Comparison of ENCODE assay signal across 23 cellular contexts in the genomic region with DNA sequence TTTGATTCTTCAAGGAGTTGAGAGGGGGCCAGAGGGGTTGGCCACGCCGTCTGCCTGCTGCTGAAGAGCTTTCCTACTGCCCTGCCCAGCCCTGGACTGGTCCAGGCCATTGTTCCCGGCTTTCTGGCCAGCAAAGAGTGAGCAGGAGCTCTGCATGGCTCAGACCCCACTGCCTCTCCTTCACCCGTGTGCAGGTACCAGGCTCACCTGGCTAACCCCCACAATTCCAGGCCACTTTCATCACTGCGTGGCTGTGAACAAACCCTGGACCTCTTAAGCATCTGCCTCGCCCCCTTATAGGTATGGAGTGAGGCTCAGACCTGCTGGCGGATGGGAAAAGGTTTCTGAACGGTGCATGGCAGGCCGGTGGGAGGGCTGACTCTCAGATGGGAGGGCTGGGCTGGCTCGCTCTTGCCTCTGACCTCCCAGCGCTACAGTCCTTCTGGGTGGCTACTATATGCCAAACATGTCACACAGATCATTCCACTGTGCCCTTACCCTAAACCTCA. TPM values are rescaled to one million over a fixed set of nuclear protein-coding genes. Genes with fewer than 3 reads are reported as not detected.
"Had no signal": no experiment of that assay in that cellular context is flagged by ENCODE, and none has a peak within 500 bp of the region (broad histone marks: within the 10 kb centered on the region; RNA-seq: fewer than 3 reads in every experiment).

No MANE protein-coding gene starts in this region.

- H3K4me3 Mint-ChIP-seq: activated naive CD8-positive, alpha-beta T cell treated with anti-CD3 and anti-CD28 coated beads for 36 hours; neural crest cell; WTC11 had no signal

- ATAC-seq: left ventricle myocardium superior; sciatic nerve; stimulated activated naive CD8-positive, alpha-beta T cell treated with anti-CD3 and anti-CD28 coated beads, Interleukin-15, Interleukin-2, amounts not matched to agents 100 U/mL and 50 U/mL, for 24 hours; WTC11 had no signal

- H3K4me3 ChIP-seq: esophagus muscularis mucosa, smooth muscle cell had no signal

- H3K9me3 ChIP-seq: esophagus muscularis mucosa had no signal

- H3K36me3 Mint-ChIP-seq: activated naive CD8-positive, alpha-beta T cell treated with anti-CD3 and anti-CD28 coated beads for 36 hours; WTC11 had no signal

- H3K27ac ChIP-seq: esophagus muscularis mucosa had no signal

- H3K27me3 ChIP-seq: esophagus muscularis mucosa had no signal

- H3K9me3 Mint-ChIP-seq: activated naive CD8-positive, alpha-beta T cell treated with anti-CD3 and anti-CD28 coated beads for 36 hours; neural crest cell; WTC11 had no signal

- DNase-seq: activated naive CD4-positive, alpha-beta T cell treated with Interleukin-2 at 50 U/mL for 16 hours; activated naive CD8-positive, alpha-beta T cell treated with anti-CD3 and anti-CD28 coated beads for 36 hours; activated T-cell treated with anti-CD3 and anti-CD28 coated beads, Interleukin-2, amount 50 U/mL, for 1 hour; central memory CD4-positive, alpha-beta T cell; effector memory CD4-positive, alpha-beta T cell; hippocampal formation; left ventricle myocardium superior; occipital lobe; stimulated activated CD4-positive, alpha-beta T cell treated with anti-CD3 and anti-CD28 coated beads, Interleukin-4, amount 100 ng/mL, for 1 hour; stimulated activated naive CD8-positive, alpha-beta T cell treated with anti-CD3 and anti-CD28 coated beads, Interleukin-15, Interleukin-2, amounts not matched to agents 100 U/mL and 50 U/mL, for 24 hours; T-helper 9 cell had no signal

- H3K27ac Mint-ChIP-seq: activated naive CD8-positive, alpha-beta T cell treated with anti-CD3 and anti-CD28 coated beads for 36 hours; WTC11 had no signal

- H3K27me3 Mint-ChIP-seq: activated naive CD8-positive, alpha-beta T cell treated with anti-CD3 and anti-CD28 coated beads for 36 hours had no signal

RNA-seq across cellular contexts. Expression of gene CNGB1, which starts 20.7 kb away (rescaled TPM):
- total RNA-seq: activated naive CD8-positive, alpha-beta T cell treated with anti-CD3 and anti-CD28 coated beads for 36 hours; astrocyte; dermis microvascular lymphatic vessel endothelial cell; left ventricle myocardium superior; mononuclear cell; myocyte; occipital lobe; posterior vena cava; sciatic nerve; smooth muscle cell; subcutaneous adipose tissue; T-helper 1 cell treated with Interleukin-12 subunit alpha and Interleukin-12 subunit beta and Interleukin-4 antibody, amounts not matched to agents 30 ng/mL and 1 ng/mL, for 36 hours; WTC11 had no signal
- polyA plus RNA-seq: smooth muscle cell had no signal
